In genomic region chr5:1974081-1974480, GRCh38 we compare ENCODE assay signal across 15 cellular contexts.
DNase-seq lines count a peak whose midpoint lies in the region; ATAC-seq, FAIRE-seq and TF ChIP-seq lines count a peak whose summit lies in the region.
"Had no signal": no experiment of that assay in that cellular context is flagged by ENCODE, and none has a peak within 500 bp of the region (broad histone marks: within the 10 kb centered on the region; RNA-seq: fewer than 3 reads in every experiment).

No MANE protein-coding gene starts in this region.

- H3K23me2 ChIP-seq in H1 (ENCODE audit: low read depth, low read length): no peaks in the 10 kb centered on the region

- H3K9me3 ChIP-seq in H1 (ENCODE audit: insufficient read depth in 2 of 2, low read depth in 1 of 2, low read length in 1 of 2) (no peaks in the 10 kb centered on the region), esophagus squamous epithelium (no peaks in the 10 kb centered on the region)

- no peak overlapping the region for H3K23ac ChIP-seq in H1 (ENCODE audit: insufficient read length)

- peaks cover 5% of the 10 kb centered on the region for H3K9me3 Mint-ChIP-seq in type B pancreatic cell

- H3K27me3 ChIP-seq in H1 (replicated peaks in 1 of 4; ENCODE audit: control insufficient read depth in 3 of 4, extremely low read depth in 1 of 4, insufficient read depth in 3 of 4, low read length in 3 of 4) (0 out of 7 replicates have a peak, but pooled peaks cover 0 to 3% (median 0%) of the 10 kb centered on the region in 4 experiments), esophagus squamous epithelium (no peaks in the 10 kb centered on the region)
- H3K27me3 ChIP-seq: BLaER1 treated with 17β-estradiol and CSF1 and Interleukin-3, amounts not matched to agents 10 nM and 100 nM had no signal

- TF ChIP-seq POLR2A in H1 (IDR thresholded peaks at IDR 0.05; ENCODE audit: control extremely low read depth in 1 of 2, low read depth in 2 of 2, low read length in 2 of 2) (no peak), esophagus squamous epithelium (IDR thresholded peaks at IDR 0.05) (no peak), H54 (IDR thresholded peaks at IDR 0.05; ENCODE audit: low read depth, low read length) (no peak), GM12891 (IDR thresholded peaks at IDR 0.05; ENCODE audit: low read depth, low read length) (no peak)

- no peaks in the 10 kb centered on the region for H3K79me2 ChIP-seq in H1 (ENCODE audit: control insufficient read depth in 1 of 2, insufficient read depth in 2 of 2, low read length in 2 of 2)

- no peak overlapping the region for H4K91ac ChIP-seq in H1 (replicated peaks; ENCODE audit: insufficient read length, low read length)

- H3K27ac ChIP-seq in RWPE1: peak overlapping the region; percentile 99
- H3K27ac ChIP-seq in H1 (ENCODE audit: low read depth, low read length): no peak overlapping the region
- peak overlapping the region; percentile 58 to 82 (median 73) for H3K27ac ChIP-seq in esophagus squamous epithelium
- H3K27ac ChIP-seq: BLaER1 treated with 17β-estradiol and CSF1 and Interleukin-3, amounts not matched to agents 10 nM and 100 nM; GM23248 had no signal

- TF ChIP-seq EP300 in H1 (IDR thresholded peaks at IDR 0.05; ENCODE audit: borderline replicate concordance in 1 of 2, low read depth in 2 of 2, low read length in 2 of 2): no peak

- H3K36me3 Mint-ChIP-seq in type B pancreatic cell: peaks cover 4% of the 10 kb centered on the region
- H3K36me3 Mint-ChIP-seq: CD4-positive, CD25-positive, alpha-beta regulatory T cell had no signal

- H3K4me3 ChIP-seq in H1 (ENCODE audit: extremely low read depth in 1 of 4, insufficient read depth in 2 of 4, low read depth in 3 of 4, low read length in 4 of 4) (no peak overlapping the region), esophagus squamous epithelium (no peak overlapping the region)
- H3K4me3 ChIP-seq: BLaER1 treated with 17β-estradiol and CSF1 and Interleukin-3, amounts not matched to agents 10 nM and 100 nM; GM23248 had no signal

- H3K4me1 Mint-ChIP-seq in type B pancreatic cell (ENCODE audit: unreplicated experiment): peaks cover 6% of the 10 kb centered on the region
- H3K4me1 Mint-ChIP-seq: CD4-positive, CD25-positive, alpha-beta regulatory T cell had no signal

- H2BK5ac ChIP-seq in H1 (ENCODE audit: low read depth, low read length): no peak overlapping the region

- intact Hi-C loops in esophagus squamous epithelium (cut with DNase I): no loop called here

- peak overlapping the region in 1 of 4 experiments; percentile 17; a peak in 1 of 7 replicates for H3K9ac ChIP-seq in H1 (replicated peaks in 1 of 4; ENCODE audit: extremely low read depth in 1 of 4, low read depth in 3 of 4, low read length in 3 of 4)
- H3K9ac ChIP-seq: BLaER1 treated with 17β-estradiol and CSF1 and Interleukin-3, amounts not matched to agents 10 nM and 100 nM; GM23248 had no signal

- no peak overlapping the region for H3K4ac ChIP-seq in H1 (replicated peaks; ENCODE audit: insufficient read length, low read depth, low read length)

- peaks cover 32% of the 10 kb centered on the region for H3K27me3 Mint-ChIP-seq in type B pancreatic cell

- no peak overlapping the region for H2BK120ac ChIP-seq in H1 (replicated peaks; ENCODE audit: low read depth, low read length)

- no peak overlapping the region for H2BK20ac ChIP-seq in H1 (ENCODE audit: low read length)

- H2BK15ac ChIP-seq in H1 (ENCODE audit: low read length): no peak overlapping the region

- H2BK12ac ChIP-seq in H1 (ENCODE audit: low read depth, low read length): peak overlapping the region; percentile 60; the same call in 1 of the 2 replicates

- TF ChIP-seq CTCF in RWPE1 (conservative IDR thresholded peaks at IDR 0.05; ENCODE audit: low read depth) (no peak), H1 (IDR thresholded peaks at IDR 0.05; ENCODE audit: control extremely low read depth in 1 of 3, insufficient read depth in 1 of 3, low read depth in 1 of 3, low read length in 3 of 3) (no peak), esophagus squamous epithelium (IDR thresholded peaks at IDR 0.05) (no peak), type B pancreatic cell (conservative IDR thresholded peaks at IDR 0.05) (no peak)

- WGBS in H1 (ENCODE audit: extremely low coverage in 1 of 2, insufficient coverage in 1 of 2, insufficient read length in 1 of 2, insufficient replicate concordance in 2 of 2, low coverage in 1 of 2, low lambda C conversion rate in 2 of 2, missing lambda C conversion rate in 1 of 2), 2 experiments: 91% methylated on average over 6 of the region's 6 CpGs; no CpG with 5 or more reads in 1 of the 2 experiments
- 32 to 50% methylated on average over 6 of the region's 6 CpGs for WGBS in esophagus squamous epithelium, 2 donors

- H2AK5ac ChIP-seq in H1 (ENCODE audit: low read depth, low read length): no peak overlapping the region

- H3K27ac Mint-ChIP-seq in type B pancreatic cell: peak overlapping the region; percentile 32
- H3K27ac Mint-ChIP-seq: CD4-positive, CD25-positive, alpha-beta regulatory T cell; H9 had no signal

- H4K5ac ChIP-seq in H1 (ENCODE audit: insufficient read length, low read depth, low read length): no peak overlapping the region

- no peak overlapping the region for H3K56ac ChIP-seq in H1 (replicated peaks; ENCODE audit: insufficient read length, low read depth, low read length)

- no peak overlapping the region for H3K4me2 ChIP-seq in H1 (ENCODE audit: insufficient read depth in 1 of 2, low read depth in 2 of 2, low read length in 2 of 2)

- peaks cover 0 to 4% (median 1%) of the 10 kb centered on the region in 4 experiments; a peak in 1 of 7 replicates for H3K4me1 ChIP-seq in H1 (replicated peaks in 1 of 4; ENCODE audit: control insufficient read depth in 3 of 4, insufficient read depth in 4 of 4, low read length in 3 of 4)
- peaks cover 5 to 41% (median 7%) of the 10 kb centered on the region in 3 donors for H3K4me1 ChIP-seq in esophagus squamous epithelium

- ATAC-seq in activated CD4-positive, CD25-positive, alpha-beta regulatory T cell treated with anti-CD3 and anti-CD28 coated beads, Interleukin-2, amount 50 U/mL, for 24 hours: no peak
- ATAC-seq in GM19035 (IDR thresholded peaks at IDR 0.05; ENCODE audit: unreplicated experiment): no peak

- CTCF ChIA-PET in RWPE1 (lab: Yijun Ruan, JAX): no interaction called here
- CTCF ChIA-PET in H1 (lab: Charles Lee; ENCODE audit: partially characterized antibody): interaction anchor here (1.3 to 1.6 kb wide), 2 partner anchors 13 to 42 kb away, joined by 3 to 7 read pairs; no protein-coding TSS in a partner anchor

- H3K36me3 ChIP-seq in H1 (ENCODE audit: control insufficient read depth in 2 of 4, insufficient read depth in 4 of 4, low read length in 3 of 4) (no peaks in the 10 kb centered on the region), esophagus squamous epithelium (no peaks in the 10 kb centered on the region)
- H3K36me3 ChIP-seq: BLaER1 treated with 17β-estradiol and CSF1 and Interleukin-3, amounts not matched to agents 10 nM and 100 nM had no signal

- no peak overlapping the region for H4K8ac ChIP-seq in H1 (ENCODE audit: extremely low read depth, insufficient read depth, low read length)

- H3K79me1 ChIP-seq in H1 (ENCODE audit: low read depth, low read length): no peaks in the 10 kb centered on the region

- H2AFZ ChIP-seq in H1 (ENCODE audit: low read length): 0 out of 2 replicates have a peak overlapping the region, but pooled peaks have one; percentile 84
- H2AFZ ChIP-seq: GM23248 had no signal

- H3K18ac ChIP-seq in H1 (ENCODE audit: extremely low read depth, low read length): peak overlapping the region; percentile 87; the same call in 1 of the 2 replicates

- FAIRE-seq in H1 (lab: Jason Lieb, UNC) (no peak), H54 (lab: Jason Lieb, UNC) (no peak), GM12891 (lab: Jason Lieb, UNC) (no peak)

- POLR2A ChIA-PET in RWPE1 (lab: Yijun Ruan, JAX; ENCODE audit: low non-redundant PET) (no interaction called here), H1 (lab: Charles Lee; ENCODE audit: partially characterized antibody) (interaction anchor here (2.0 kb wide), 1 partner anchor 21 kb away, joined by 5 read pairs; no protein-coding TSS in a partner anchor)

- H3K14ac ChIP-seq in H1 (ENCODE audit: insufficient read length): no peak overlapping the region

- no peak for TF ChIP-seq RAD21 in H1 (IDR thresholded peaks at IDR 0.05 in 1 of 2, conservative IDR thresholded peaks at IDR 0.05 in 1 of 2; ENCODE audit: low read depth in 2 of 2, low read length in 2 of 2)

- no peaks in the 10 kb centered on the region for H4K20me1 ChIP-seq in H1 (replicated peaks in 1 of 2; ENCODE audit: control insufficient read depth in 1 of 2, insufficient read depth in 2 of 2, low read length in 2 of 2)
- H4K20me1 ChIP-seq: BLaER1 treated with 17β-estradiol and CSF1 and Interleukin-3, amounts not matched to agents 10 nM and 100 nM had no signal

- peak; percentile 77 for DNase-seq in RWPE1 (ENCODE audit: low spot score)
- DNase-seq in H1 (ENCODE audit: low read depth in 1 of 2, low spot score in 2 of 2): no peak
- DNase-seq in esophagus squamous epithelium (lab: John Stamatoyannopoulos, UW): no peak
- DNase-seq in type B pancreatic cell (ENCODE audit: extremely low spot score, unreplicated experiment): no peak
- no peak for DNase-seq in H54 (ENCODE audit: insufficient read length, low spot score)
- no peak for DNase-seq in GM12891 (ENCODE audit: insufficient read length, low spot score)
- DNase-seq: ACHN; CD4-positive, CD25-positive, alpha-beta regulatory T cell; DMS53; GF-D8; GM23248; H9 had no signal

- no peak overlapping the region for H3K4me3 Mint-ChIP-seq in type B pancreatic cell
- H3K4me3 Mint-ChIP-seq: CD4-positive, CD25-positive, alpha-beta regulatory T cell; H9 had no signal

TF ChIP-seq in H1, 55 proteins besides CTCF, POLR2A, EP300 and RAD21 (continues in another document):
- no peak for TF ChIP-seq TCF12 (IDR thresholded peaks at IDR 0.05; ENCODE audit: low read depth, low read length)

TF ChIP-seq in GM12891, 5 proteins besides CTCF, POLR2A, EP300 and RAD21:
- TF ChIP-seq POU2F2 (IDR thresholded peaks at IDR 0.05; ENCODE audit: low read depth, low read length): no peak
- no peak for TF ChIP-seq SPI1 (IDR thresholded peaks at IDR 0.05; ENCODE audit: low read depth, low read length)
- no peak for TF ChIP-seq PAX5 (IDR thresholded peaks at IDR 0.05; ENCODE audit: insufficient read depth, low read length, severe bottlenecking)
- no peak for TF ChIP-seq POLR2AphosphoS5 (IDR thresholded peaks at IDR 0.05; ENCODE audit: low read depth, low read length)
